Comparison of ENCODE assay signal across 24 cellular contexts in genomic region chr12:4587108-4587507, GRCh38.
"Had no signal": no experiment of that assay in that cellular context is flagged by ENCODE, and none has a peak within 500 bp of the region (broad histone marks: within the 10 kb centered on the region; RNA-seq: fewer than 3 reads in every experiment).

No MANE protein-coding gene starts in this region.

- H3K36me3 ChIP-seq: adrenal gland, colonic mucosa, heart right ventricle, left lung, prostate gland, thoracic aorta, WERI-Rb-1 had no signal

- H3K4me1 Mint-ChIP-seq: activated T-helper 17 cell treated with anti-CD3 and anti-CD28 coated beads, Interleukin-2, amount 50 U/mL, for 72 hours; central memory CD8-positive, alpha-beta T cell; mesothelial cell of epicardium; natural killer cell; T-cell had no signal

- H3K4me1 ChIP-seq: adrenal gland, colonic mucosa, heart right ventricle, left lung, prostate gland had no signal

- H3K4me3 Mint-ChIP-seq: activated naive CD8-positive, alpha-beta T cell; activated T-cell treated with anti-CD3 and anti-CD28 coated beads, Interleukin-2, amount 50 U/mL, for 24 hours; activated T-helper 17 cell treated with anti-CD3 and anti-CD28 coated beads, Interleukin-2, amount 50 U/mL, for 72 hours; central memory CD8-positive, alpha-beta T cell; mesothelial cell of epicardium; natural killer cell; T-cell; T-helper 2 cell treated with Interferon-gamma antibody and Interleukin-4, amounts not matched to agents 5 μg/mL and 100 μg/mL, for 36 hours; type B pancreatic cell had no signal

- H3K9me3 Mint-ChIP-seq: activated T-cell treated with anti-CD3 and anti-CD28 coated beads, Interleukin-2, amount 50 U/mL, for 24 hours; activated T-helper 17 cell treated with anti-CD3 and anti-CD28 coated beads, Interleukin-2, amount 50 U/mL, for 72 hours; central memory CD8-positive, alpha-beta T cell; natural killer cell; T-cell; T-helper 2 cell treated with Interferon-gamma antibody and Interleukin-4, amounts not matched to agents 5 μg/mL and 100 μg/mL, for 36 hours; type B pancreatic cell had no signal

- DNase-seq: activated CD4-positive, alpha-beta T cell treated with anti-CD3 and anti-CD28 coated beads for 1 hour; activated CD8-positive, alpha-beta memory T cell treated with anti-CD3 and anti-CD28 coated beads for 24 hours; activated CD8-positive, alpha-beta memory T cell treated with anti-CD3 and anti-CD28 coated beads, Interleukin-2, amount 50 U/mL, for 4 hours; activated T-cell treated with anti-CD3 and anti-CD28 coated beads, Interleukin-2, amount 50 U/mL, for 24 hours; adrenal gland; colonic mucosa; heart right ventricle; kidney glomerular epithelial cell; left lung; natural killer cell; stimulated activated CD4-positive, alpha-beta T cell treated with anti-CD3 and anti-CD28 coated beads, Interleukin-4, amount 100 ng/mL, for 24 hours; stimulated activated naive CD4-positive, alpha-beta T cell treated with Interleukin-2 at 50 U/mL for 16 hours; T-cell; WERI-Rb-1 had no signal

- H3K36me3 Mint-ChIP-seq: activated naive CD8-positive, alpha-beta T cell; mesothelial cell of epicardium; natural killer cell; T-cell; type B pancreatic cell had no signal

- H3K27ac ChIP-seq: adrenal gland, colonic mucosa, epithelial cell of prostate, heart right ventricle, left lung, prostate gland, thoracic aorta, WERI-Rb-1 had no signal

- H3K9me3 ChIP-seq: adrenal gland, colonic mucosa, heart right ventricle, left lung, prostate gland, thoracic aorta had no signal

- H3K27me3 Mint-ChIP-seq: activated T-cell treated with anti-CD3 and anti-CD28 coated beads, Interleukin-2, amount 50 U/mL, for 24 hours had no signal

- H3K27ac Mint-ChIP-seq: activated naive CD8-positive, alpha-beta T cell; activated T-cell treated with anti-CD3 and anti-CD28 coated beads, Interleukin-2, amount 50 U/mL, for 24 hours; activated T-helper 17 cell treated with anti-CD3 and anti-CD28 coated beads, Interleukin-2, amount 50 U/mL, for 72 hours; mesothelial cell of epicardium; natural killer cell; T-cell; T-helper 2 cell treated with Interferon-gamma antibody and Interleukin-4, amounts not matched to agents 5 μg/mL and 100 μg/mL, for 36 hours; type B pancreatic cell had no signal

- FAIRE-seq: astrocyte had no signal

- H3K27me3 ChIP-seq: adrenal gland, colonic mucosa, left lung had no signal

- H3K4me3 ChIP-seq: adrenal gland, colonic mucosa, heart right ventricle, left lung, prostate gland, thoracic aorta had no signal

- ATAC-seq: activated T-helper 17 cell treated with anti-CD3 and anti-CD28 coated beads, Interleukin-2, amount 50 U/mL, for 72 hours; heart right ventricle; left lung; natural killer cell; T-cell had no signal
